ENCODE assay signal across 22 cellular contexts in the genomic region with DNA sequence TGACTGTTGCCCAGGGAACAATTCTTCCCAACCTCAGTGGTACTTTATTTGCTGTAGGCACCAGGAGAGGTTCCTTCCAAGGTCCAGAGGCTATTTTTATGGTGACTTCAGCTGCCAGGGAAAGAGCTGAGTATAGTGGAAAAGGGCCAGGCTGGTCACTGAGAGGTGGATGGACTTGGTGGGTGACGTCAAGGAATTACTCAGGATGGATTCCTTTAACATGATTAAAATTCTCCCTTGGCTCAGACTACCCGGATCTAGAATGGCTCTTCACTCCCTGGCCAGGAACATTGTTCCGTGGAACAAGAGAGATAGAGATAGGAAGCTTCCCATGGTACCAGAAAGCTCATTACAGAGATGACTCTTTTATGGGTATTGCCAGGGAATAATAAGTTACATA. TPM values are rescaled to one million over a fixed set of nuclear protein-coding genes. Genes with fewer than 3 reads are reported as not detected.
DNase-seq lines count a peak whose midpoint lies in the region; ATAC-seq and TF ChIP-seq lines count a peak whose summit lies in the region.
"Had no signal": no experiment of that assay in that cellular context is flagged by ENCODE, and none has a peak within 500 bp of the region (broad histone marks: within the 10 kb centered on the region; RNA-seq: fewer than 3 reads in every experiment).

No MANE protein-coding gene starts in this region.

- peak; percentile 70 for DNase-seq in ELR (ENCODE audit: low read depth)
- DNase-seq in LHCN-M2 (ENCODE audit: low read depth): peak; percentile 52
- DNase-seq in cardiac fibroblast (ENCODE audit: low read depth in 2 of 2): peak; percentile 48 to 88
- peak; percentile 27 for DNase-seq in renal cortical epithelial cell (ENCODE audit: low read depth)
- no peak for DNase-seq in NCI-H774 (lab: John Stamatoyannopoulos, UW)
- DNase-seq in islet precursor cell: no peak
- DNase-seq in NCI-H526 (lab: John Stamatoyannopoulos, UW): no peak
- DNase-seq: activated CD8-positive, alpha-beta memory T cell treated with anti-CD3 and anti-CD28 coated beads, Interleukin-2, amount 10 ng/mL, durations not matched to agents 7 days and 5 days; CD8-positive, alpha-beta memory T cell; effector CD8-positive, alpha-beta T cell; H9; NCI-H1092; NCI-H2171; SHP77 had no signal

- TF ChIP-seq CTCF in cardiac fibroblast (IDR thresholded peaks at IDR 0.05; ENCODE audit: low read depth, low read length): no peak

- no peak overlapping the region for H3K4me3 ChIP-seq in cardiac fibroblast (replicated peaks in 1 of 2; ENCODE audit: low read depth in 2 of 2, low read length in 2 of 2)
- H3K4me3 ChIP-seq: skin epidermis, tibial artery had no signal

- no peak for ATAC-seq in GM18909 (IDR thresholded peaks at IDR 0.05; ENCODE audit: poor library complexity, unreplicated experiment)
- ATAC-seq: activated CD4-positive, CD25-positive, alpha-beta regulatory T cell treated with anti-CD3 and anti-CD28 coated beads, Interleukin-2, amount 50 U/mL, for 24 hours; activated CD8-positive, alpha-beta memory T cell treated with anti-CD3 and anti-CD28 coated beads, Interleukin-2, amount 10 ng/mL, durations not matched to agents 7 days and 5 days had no signal

RNA-seq across cellular contexts. Expression of a gene that starts 8.7 kb away (rescaled TPM):
- not detected in 2 replicates for total RNA-seq in LHCN-M2 (2014; rRNA removed)
- polyA plus RNA-seq in LHCN-M2 (2012): not detected
- not detected in 2 replicates for total RNA-seq in renal cortical epithelial cell
- total RNA-seq: activated CD8-positive, alpha-beta memory T cell treated with anti-CD3 and anti-CD28 coated beads, Interleukin-2, amount 10 ng/mL, durations not matched to agents 7 days and 5 days; CD8-positive, alpha-beta memory T cell; frontal cortex; G401; H9; mesenteric fat pad had no signal
- polyA plus RNA-seq: CD8-positive, alpha-beta memory T cell; IgD-negative memory B cell had no signal

Comparison
In these comparisons a context has a peak if more than half of its experiments do, and no peak if none do; other contexts are left out.
1. DNase-seq: peak in ELR (single experiment), LHCN-M2 (single experiment), cardiac fibroblast (2 of 2) and renal cortical epithelial cell (single experiment); none in NCI-H774 (single experiment), islet precursor cell (single experiment) and NCI-H526 (0 of 2).